Comparison of ENCODE assay signal across 8 cellular contexts in the genomic region with DNA sequence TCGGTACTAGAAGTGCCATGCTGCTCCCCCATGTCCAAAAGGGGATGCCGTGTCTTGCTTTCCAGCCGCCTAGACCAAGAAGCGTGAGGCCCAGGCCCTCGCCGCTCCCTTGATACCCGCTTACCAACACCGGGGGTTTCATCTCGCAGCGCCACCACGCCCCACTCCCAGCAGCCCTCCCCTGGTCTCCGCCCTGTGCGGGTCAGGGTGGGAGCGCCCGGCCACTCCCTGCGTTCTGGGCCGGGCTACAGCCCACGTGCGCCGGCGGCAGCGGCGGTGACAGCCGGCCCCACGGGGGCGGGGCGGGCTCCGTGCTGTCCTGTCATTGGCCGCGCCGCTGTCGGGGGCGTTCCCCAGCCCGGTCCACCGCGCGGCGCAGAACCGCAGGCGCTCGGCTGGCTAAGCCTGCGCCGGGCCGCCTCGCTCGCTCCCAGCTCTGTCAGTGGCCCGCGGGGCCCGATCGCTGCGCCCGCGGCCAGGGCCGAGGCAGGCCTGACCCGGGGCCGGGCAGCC. TPM values are rescaled to one million over a fixed set of nuclear protein-coding genes. Genes with fewer than 3 reads are reported as not detected.
DNase-seq lines count a peak whose midpoint lies in the region; TF ChIP-seq lines count a peak whose summit lies in the region.

A gene with protein sequence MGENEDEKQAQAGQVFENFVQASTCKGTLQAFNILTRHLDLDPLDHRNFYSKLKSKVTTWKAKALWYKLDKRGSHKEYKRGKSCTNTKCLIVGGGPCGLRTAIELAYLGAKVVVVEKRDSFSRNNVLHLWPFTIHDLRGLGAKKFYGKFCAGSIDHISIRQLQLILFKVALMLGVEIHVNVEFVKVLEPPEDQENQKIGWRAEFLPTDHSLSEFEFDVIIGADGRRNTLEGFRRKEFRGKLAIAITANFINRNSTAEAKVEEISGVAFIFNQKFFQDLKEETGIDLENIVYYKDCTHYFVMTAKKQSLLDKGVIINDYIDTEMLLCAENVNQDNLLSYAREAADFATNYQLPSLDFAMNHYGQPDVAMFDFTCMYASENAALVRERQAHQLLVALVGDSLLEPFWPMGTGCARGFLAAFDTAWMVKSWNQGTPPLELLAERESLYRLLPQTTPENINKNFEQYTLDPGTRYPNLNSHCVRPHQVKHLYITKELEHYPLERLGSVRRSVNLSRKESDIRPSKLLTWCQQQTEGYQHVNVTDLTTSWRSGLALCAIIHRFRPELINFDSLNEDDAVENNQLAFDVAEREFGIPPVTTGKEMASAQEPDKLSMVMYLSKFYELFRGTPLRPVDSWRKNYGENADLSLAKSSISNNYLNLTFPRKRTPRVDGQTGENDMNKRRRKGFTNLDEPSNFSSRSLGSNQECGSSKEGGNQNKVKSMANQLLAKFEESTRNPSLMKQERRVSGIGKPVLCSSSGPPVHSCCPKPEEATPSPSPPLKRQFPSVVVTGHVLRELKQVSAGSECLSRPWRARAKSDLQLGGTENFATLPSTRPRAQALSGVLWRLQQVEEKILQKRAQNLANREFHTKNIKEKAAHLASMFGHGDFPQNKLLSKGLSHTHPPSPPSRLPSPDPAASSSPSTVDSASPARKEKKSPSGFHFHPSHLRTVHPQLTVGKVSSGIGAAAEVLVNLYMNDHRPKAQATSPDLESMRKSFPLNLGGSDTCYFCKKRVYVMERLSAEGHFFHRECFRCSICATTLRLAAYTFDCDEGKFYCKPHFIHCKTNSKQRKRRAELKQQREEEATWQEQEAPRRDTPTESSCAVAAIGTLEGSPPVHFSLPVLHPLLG (plus strand): TSS at position 390 of the 513 bp plus-strand sequence. CDS start 51,566 bp downstream, outside the sequence.

- peaks cover 43% of the 10 kb centered on the region for H3K4me1 ChIP-seq in CD4-positive, alpha-beta memory T cell (ENCODE audit: insufficient read depth, low read length)
- H3K4me1 ChIP-seq in endocrine pancreas (ENCODE audit: control insufficient read depth, insufficient read depth, low read length), result no peaks in the 10 kb centered on the region

- POLR2A ChIA-PET in CD4-positive, alpha-beta memory T cell (lab: Charles Lee; ENCODE audit: partially characterized antibody), result interaction anchor here (1.0 to 2.7 kb wide), 8 partner anchors 8 to 126 kb away, joined by 3 to 18 read pairs (median 5); no protein-coding TSS in a partner anchor

- H3K27me3 ChIP-seq in CD4-positive, alpha-beta memory T cell (ENCODE audit: insufficient read depth, low read length), result no peaks in the 10 kb centered on the region
- H3K27me3 ChIP-seq in endocrine pancreas (ENCODE audit: control insufficient read depth, insufficient read depth, low read length), result no peaks in the 10 kb centered on the region

- no peaks in the 10 kb centered on the region for H3K9me3 ChIP-seq in CD4-positive, alpha-beta memory T cell (ENCODE audit: control insufficient read depth in 1 of 2, low read length in 2 of 2)
- H3K9me3 ChIP-seq in endocrine pancreas (ENCODE audit: control insufficient read depth, low read length), result no peaks in the 10 kb centered on the region

- no peak for TF ChIP-seq CTCF in GM20000 (IDR thresholded peaks at IDR 0.05; ENCODE audit: extremely low read depth, missing control alignments)

- peak within 1 kb of the TSS; percentile 82 to 90 (median 85) for H3K4me3 Mint-ChIP-seq in CD4-positive, alpha-beta memory T cell

- intact Hi-C loops in CD4-positive, alpha-beta memory T cell (cut with micrococcal nuclease), result loop anchor here (1.0 to 5.0 kb wide), 4 partner anchors 23 to 126 kb away; no protein-coding TSS in a partner anchor

- H3K36me3 ChIP-seq in CD4-positive, alpha-beta memory T cell (ENCODE audit: insufficient read depth, low read length), result no peaks in the 10 kb centered on the region
- H3K36me3 ChIP-seq in endocrine pancreas (ENCODE audit: control insufficient read depth, insufficient read depth, low read length), result no peaks in the 10 kb centered on the region

- peak within 1 kb of the TSS; percentile 60 for H3K9ac ChIP-seq in endocrine pancreas (ENCODE audit: control insufficient read depth, insufficient read depth, low read length)

- peak within 1 kb of the TSS; percentile 60 to 61 for H3K4me3 ChIP-seq in CD4-positive, alpha-beta memory T cell (ENCODE audit: low read length in 2 of 2)
- H3K4me3 ChIP-seq in endocrine pancreas (ENCODE audit: control insufficient read depth, insufficient read depth, low read length), result no peak within 1 kb of the TSS

- DNase-seq in CD4-positive, alpha-beta memory T cell, result peak; percentile 82 to 86 (median 84)
- DNase-seq in GM20000 (ENCODE audit: low spot score) (peak; percentile 95), HS-27A (ENCODE audit: low read depth) (peak; percentile 66), NOMO-1 treated with DMSO at 0.1 percent for 48 hours (lab: John Stamatoyannopoulos, UW; ENCODE audit: unreplicated experiment) (peak; percentile 89), mesenteric fat pad (ENCODE audit: low spot score) (peak; percentile 96)
- DNase-seq in activated CD8-positive, alpha-beta memory T cell treated with anti-CD3 and anti-CD28 coated beads, Interleukin-2, amount 50 U/mL, for 1 hour (ENCODE audit: extremely low read depth), result peak; percentile 54
- DNase-seq in stimulated activated CD8-positive, alpha-beta memory T cell treated with anti-CD3 and anti-CD28 coated beads, Interleukin-15, amount 100 ng/mL, for 1 hour (ENCODE audit: low read depth), result peak; percentile 62

- peaks cover 17 to 34% (median 23%) of the 10 kb centered on the region in 4 donors for H3K4me1 Mint-ChIP-seq in CD4-positive, alpha-beta memory T cell

- H3K27ac Mint-ChIP-seq in CD4-positive, alpha-beta memory T cell, result peak within 1 kb of the TSS; percentile 63 to 92 (median 82)

- H3K27me3 Mint-ChIP-seq in CD4-positive, alpha-beta memory T cell, result no peaks in the 10 kb centered on the region

- peaks cover 0 to 4% of the 10 kb centered on the region in 2 donors for H3K36me3 Mint-ChIP-seq in CD4-positive, alpha-beta memory T cell

- no peaks in the 10 kb centered on the region for H3K9me3 Mint-ChIP-seq in CD4-positive, alpha-beta memory T cell

- peak within 1 kb of the TSS; percentile 32 for H3K27ac ChIP-seq in CD4-positive, alpha-beta memory T cell (ENCODE audit: low read depth, low read length)

- CTCF ChIA-PET in CD4-positive, alpha-beta memory T cell (lab: Charles Lee; ENCODE audit: partially characterized antibody), result interaction anchor here (1.0 to 2.7 kb wide), 4 partner anchors 57 to 126 kb away, joined by 3 to 17 read pairs (median 3); no protein-coding TSS in a partner anchor

RNA-seq across cellular contexts. Expression of the gene that starts here (rescaled TPM):
- 10 to 100 TPM; 33.3 to 38.8 TPM for total RNA-seq in CD4-positive, alpha-beta memory T cell
- 10 to 100 TPM; 10.9 to 23.1 TPM for polyA plus RNA-seq in CD4-positive, alpha-beta memory T cell
- total RNA-seq in mesenteric fat pad, result 31.1 TPM
